In genomic region chr10:120607710-120608703, GRCh38 we compare ENCODE assay signal across 12 cellular contexts.
A peak's percentile ranks its signal among the peaks of the same experiment; 100 is the strongest.
DNase-seq lines count a peak whose midpoint lies in the region; ATAC-seq and TF ChIP-seq lines count a peak whose summit lies in the region.
"Had no signal": no experiment of that assay in that cellular context is flagged by ENCODE, and none has a peak within 500 bp of the region (broad histone marks: within the 10 kb centered on the region; RNA-seq: fewer than 3 reads in every experiment).

No MANE protein-coding gene starts in this region.

- TF ChIP-seq CTCF in coronary artery (IDR thresholded peaks at IDR 0.05) = no peak

- H3K4me3 ChIP-seq in coronary artery = no peak overlapping the region

- no peak overlapping the region for H3K4me3 Mint-ChIP-seq in effector memory CD8-positive, alpha-beta T cell
- H3K4me3 Mint-ChIP-seq in stimulated activated memory B cell treated with anti-CD40 and anti-IgM and Interleukin-4, amounts not matched to agents 10 μg/mL and 1 μg/mL and 100 μg/mL, for 72 hours = no peak overlapping the region
- H3K4me3 Mint-ChIP-seq: memory B cell had no signal

- ATAC-seq in GM19035 (IDR thresholded peaks at IDR 0.05; ENCODE audit: unreplicated experiment) (peak; percentile 50), HG02870 (IDR thresholded peaks at IDR 0.05; ENCODE audit: unreplicated experiment) (peak; percentile 34)
- no peak for ATAC-seq in effector memory CD8-positive, alpha-beta T cell (replicated peaks)
- no peak for ATAC-seq in stimulated activated memory B cell treated with anti-CD40 and anti-IgM and Interleukin-4, amounts not matched to agents 10 μg/mL and 1 μg/mL and 100 μg/mL, for 72 hours

- DNase-seq in NCI-H69 (lab: John Stamatoyannopoulos, UW) = peak; percentile 2
- peak; percentile 42 for DNase-seq in renal cortical epithelial cell (ENCODE audit: low read depth)
- no peak for DNase-seq in NOMO-1 (lab: John Stamatoyannopoulos, UW; ENCODE audit: unreplicated experiment in 2 of 2)
- DNase-seq in effector memory CD8-positive, alpha-beta T cell = no peak
- no peak for DNase-seq in coronary artery (ENCODE audit: low spot score)
- DNase-seq: activated T-cell treated with anti-CD3 and anti-CD28 coated beads, Interleukin-2, amount 50 U/mL, for 1 hour; caudate nucleus; NCI-H1436 treated with DMSO at 0.1 percent for 48 hours had no signal

- no peaks in the 10 kb centered on the region for H3K9me3 Mint-ChIP-seq in effector memory CD8-positive, alpha-beta T cell
- H3K9me3 Mint-ChIP-seq in stimulated activated memory B cell treated with anti-CD40 and anti-IgM and Interleukin-4, amounts not matched to agents 10 μg/mL and 1 μg/mL and 100 μg/mL, for 72 hours = no peaks in the 10 kb centered on the region
- H3K9me3 Mint-ChIP-seq: memory B cell had no signal

- H3K36me3 Mint-ChIP-seq in effector memory CD8-positive, alpha-beta T cell (ENCODE audit: insufficient read depth) = no peaks in the 10 kb centered on the region
- H3K36me3 Mint-ChIP-seq in stimulated activated memory B cell treated with anti-CD40 and anti-IgM and Interleukin-4, amounts not matched to agents 10 μg/mL and 1 μg/mL and 100 μg/mL, for 72 hours = no peaks in the 10 kb centered on the region
- H3K36me3 Mint-ChIP-seq: memory B cell had no signal

- H3K27me3 Mint-ChIP-seq in effector memory CD8-positive, alpha-beta T cell = no peaks in the 10 kb centered on the region
- H3K27me3 Mint-ChIP-seq in stimulated activated memory B cell treated with anti-CD40 and anti-IgM and Interleukin-4, amounts not matched to agents 10 μg/mL and 1 μg/mL and 100 μg/mL, for 72 hours = no peaks in the 10 kb centered on the region
- H3K27me3 Mint-ChIP-seq: memory B cell had no signal

- H3K27ac ChIP-seq in coronary artery = no peak overlapping the region

- H3K4me1 Mint-ChIP-seq in effector memory CD8-positive, alpha-beta T cell (ENCODE audit: low read depth in 2 of 2) = no peaks in the 10 kb centered on the region
- peaks cover 12% of the 10 kb centered on the region for H3K4me1 Mint-ChIP-seq in stimulated activated memory B cell treated with anti-CD40 and anti-IgM and Interleukin-4, amounts not matched to agents 10 μg/mL and 1 μg/mL and 100 μg/mL, for 72 hours

- no peak overlapping the region for H3K27ac Mint-ChIP-seq in effector memory CD8-positive, alpha-beta T cell
- H3K27ac Mint-ChIP-seq in stimulated activated memory B cell treated with anti-CD40 and anti-IgM and Interleukin-4, amounts not matched to agents 10 μg/mL and 1 μg/mL and 100 μg/mL, for 72 hours = no peak overlapping the region
- H3K27ac Mint-ChIP-seq: memory B cell had no signal

Comparison
In these comparisons a context has a peak if more than half of its experiments do, and no peak if none do; other contexts are left out.
1. ATAC-seq: peak in GM19035 (single experiment) and HG02870 (single experiment); none in effector memory CD8-positive, alpha-beta T cell (single experiment) and stimulated activated memory B cell treated with anti-CD40 and anti-IgM and Interleukin-4, amounts not matched to agents 10 μg/mL and 1 μg/mL and 100 μg/mL, for 72 hours (single experiment).
2. DNase-seq: peak in NCI-H69 (single experiment) and renal cortical epithelial cell (single experiment); none in NOMO-1 (0 of 2), effector memory CD8-positive, alpha-beta T cell (0 of 3) and coronary artery (single experiment).